ENCODE assay signal across 8 cellular contexts in the genomic region with DNA sequence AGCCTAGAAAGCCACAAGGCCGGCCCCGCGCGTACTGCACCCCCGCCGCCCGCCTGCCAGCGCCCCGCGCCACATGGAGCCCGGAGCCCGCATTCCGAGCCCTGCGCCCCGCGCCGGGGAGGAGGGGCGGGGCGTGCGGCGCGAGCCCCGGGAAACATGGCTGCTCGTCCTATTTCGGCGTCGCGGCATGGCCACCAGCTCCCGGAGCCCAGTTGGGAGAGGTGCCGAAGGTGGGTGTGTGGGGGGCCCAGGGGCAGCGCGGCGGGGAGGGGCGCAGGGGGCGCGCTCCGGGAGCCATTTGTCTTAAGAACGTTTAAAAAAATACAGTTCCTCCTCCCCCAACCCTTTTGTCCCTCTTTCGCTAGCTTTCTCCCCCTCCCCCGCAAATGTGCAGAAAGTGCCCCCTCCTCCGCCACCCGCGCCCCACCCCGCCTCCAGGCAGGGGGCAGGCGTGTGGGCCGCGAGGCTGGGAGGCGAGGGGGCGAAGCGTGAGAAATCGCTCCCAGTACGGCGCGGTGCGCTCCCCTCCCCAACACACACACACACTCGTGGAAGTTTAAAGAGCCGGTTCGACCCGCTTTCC. TPM values are rescaled to one million over a fixed set of nuclear protein-coding genes. Genes with fewer than 3 reads are reported as not detected.
A peak's percentile ranks its signal among the peaks of the same experiment; 100 is the strongest.
DNase-seq lines count a peak whose midpoint lies in the region; ATAC-seq and TF ChIP-seq lines count a peak whose summit lies in the region.

No MANE protein-coding gene starts in this region.

- CTCF ChIA-PET in CD4-positive, alpha-beta memory T cell (lab: Charles Lee; ENCODE audit: partially characterized antibody): interaction anchor here (1.4 to 3.3 kb wide), 2 partner anchors 10 to 36 kb away, joined by 3 to 13 read pairs; no protein-coding TSS in a partner anchor

- intact Hi-C loops in CD4-positive, alpha-beta memory T cell (cut with micrococcal nuclease): loop anchor here (5.0 kb wide), 1 partner anchor 59 kb away; no protein-coding TSS in a partner anchor
- intact Hi-C loops in esophagus muscularis mucosa (cut with DNase I): loop anchor here (5.0 kb wide), 3 partner anchors 36 to 634 kb away; partner anchors contain the start of gene RPLP1

- no peak for TF ChIP-seq EP300 in esophagus muscularis mucosa (IDR thresholded peaks at IDR 0.05)

- TF ChIP-seq POLR2A in esophagus muscularis mucosa (IDR thresholded peaks at IDR 0.05; ENCODE audit: low read depth): no peak

- H3K27ac Mint-ChIP-seq in CD4-positive, alpha-beta memory T cell: peak overlapping the region in 4 of 7 donors; percentile 66 to 98 (median 76)

- ATAC-seq in HG03159 (IDR thresholded peaks at IDR 0.05; ENCODE audit: unreplicated experiment): peak; percentile 21
- ATAC-seq in GM19467 (IDR thresholded peaks at IDR 0.05; ENCODE audit: unreplicated experiment): no peak

- H3K4me3 ChIP-seq in CD4-positive, alpha-beta memory T cell (ENCODE audit: low read length in 2 of 2): peak overlapping the region; percentile 42 to 77
- peak overlapping the region; percentile 77 for H3K4me3 ChIP-seq in OCI-LY1 (ENCODE audit: low read depth, low read length, poor library complexity, severe bottlenecking)
- peak overlapping the region; percentile 74 to 94 (median 82) for H3K4me3 ChIP-seq in esophagus muscularis mucosa

- peak overlapping the region; percentile 52 to 97 (median 76) for H3K4me3 Mint-ChIP-seq in CD4-positive, alpha-beta memory T cell

- H3K27me3 ChIP-seq in CD4-positive, alpha-beta memory T cell (ENCODE audit: insufficient read depth, low read length): no peaks in the 10 kb centered on the region
- H3K27me3 ChIP-seq in OCI-LY1 (ENCODE audit: insufficient read depth, low read length) (no peaks in the 10 kb centered on the region), esophagus muscularis mucosa (no peaks in the 10 kb centered on the region)

- no peaks in the 10 kb centered on the region for H4K20me1 ChIP-seq in OCI-LY1 (ENCODE audit: insufficient read depth, low read length)

- POLR2A ChIA-PET in CD4-positive, alpha-beta memory T cell (lab: Charles Lee; ENCODE audit: partially characterized antibody): interaction anchor here (0.7 to 6.4 kb wide), 12 partner anchors 10 to 635 kb away, joined by 3 to 92 read pairs (median 6); partner anchors contain the start of genes FEM1B and RPLP1

- peak overlapping the region; percentile 92 for H3K9ac ChIP-seq in OCI-LY1 (ENCODE audit: low read length)

- H3K79me2 ChIP-seq in OCI-LY1 (ENCODE audit: insufficient read depth, low read length): peaks cover 70% of the 10 kb centered on the region

- peak; percentile 68 to 77 (median 71) for DNase-seq in CD4-positive, alpha-beta memory T cell
- DNase-seq in activated T-cell treated with anti-CD3 and anti-CD28 coated beads, Interleukin-2, amount 50 U/mL, for 48 hours: peak; percentile 79 to 82
- DNase-seq in esophagus muscularis mucosa (ENCODE audit: extremely low spot score) (no peak), myocyte (ENCODE audit: low read depth) (peak; percentile 79)
- peak; percentile 58 to 85 (median 63) for DNase-seq in stimulated activated naive CD4-positive, alpha-beta T cell (lab: John Stamatoyannopoulos, UW)

- WGBS in esophagus muscularis mucosa: under 1% methylated on average over 42 of the region's 59 CpGs

- H3K36me3 ChIP-seq in CD4-positive, alpha-beta memory T cell (ENCODE audit: insufficient read depth, low read length): no peaks in the 10 kb centered on the region
- peaks cover 35% of the 10 kb centered on the region; the same call in 1 of the 2 replicates for H3K36me3 ChIP-seq in OCI-LY1 (ENCODE audit: insufficient read depth, low read length)
- no peaks in the 10 kb centered on the region for H3K36me3 ChIP-seq in esophagus muscularis mucosa

- no peak overlapping the region for H2AFZ ChIP-seq in OCI-LY1 (ENCODE audit: low read length)

- H3K27me3 Mint-ChIP-seq in CD4-positive, alpha-beta memory T cell: no peaks in the 10 kb centered on the region

- no peaks in the 10 kb centered on the region for H3K9me3 ChIP-seq in CD4-positive, alpha-beta memory T cell (ENCODE audit: control insufficient read depth in 1 of 2, low read length in 2 of 2)
- H3K9me3 ChIP-seq in OCI-LY1 (ENCODE audit: low read length): no peaks in the 10 kb centered on the region
- H3K9me3 ChIP-seq in esophagus muscularis mucosa: no peaks in the 10 kb centered on the region

- no peaks in the 10 kb centered on the region for H3K9me2 ChIP-seq in OCI-LY1 (ENCODE audit: low read depth, low read length)

- peak overlapping the region; percentile 91 for H3K27ac ChIP-seq in CD4-positive, alpha-beta memory T cell (ENCODE audit: low read depth, low read length)
- H3K27ac ChIP-seq in OCI-LY1 (ENCODE audit: low read depth, low read length, poor library complexity, severe bottlenecking): peak overlapping the region; percentile 83
- peak overlapping the region; percentile 94 to 98 (median 98) for H3K27ac ChIP-seq in esophagus muscularis mucosa (replicated peaks in 1 of 4)

- peak overlapping the region; percentile 74 for H3K4me2 ChIP-seq in OCI-LY1 (ENCODE audit: low read length)

- H3K4me1 ChIP-seq in CD4-positive, alpha-beta memory T cell (ENCODE audit: insufficient read depth, low read length): peaks cover 46% of the 10 kb centered on the region
- H3K4me1 ChIP-seq in OCI-LY1 (ENCODE audit: insufficient read depth, low read length, severe bottlenecking) (peaks cover 50% of the 10 kb centered on the region), esophagus muscularis mucosa (peaks cover 36 to 47% (median 41%) of the 10 kb centered on the region in 4 donors)

- peaks cover 35 to 57% (median 41%) of the 10 kb centered on the region in 4 donors for H3K4me1 Mint-ChIP-seq in CD4-positive, alpha-beta memory T cell

- peaks cover 0 to 25% of the 10 kb centered on the region in 2 donors for H3K36me3 Mint-ChIP-seq in CD4-positive, alpha-beta memory T cell

- peaks cover 0 to 2% (median 0%) of the 10 kb centered on the region in 8 donors for H3K9me3 Mint-ChIP-seq in CD4-positive, alpha-beta memory T cell

- no peaks in the 10 kb centered on the region for H3F3A ChIP-seq in OCI-LY1 (ENCODE audit: insufficient read depth, low read length)

- TF ChIP-seq CTCF in OCI-LY1 (IDR thresholded peaks at IDR 0.05; ENCODE audit: low read length): no peak
- peak in 1 of 3 experiments; percentile 29 for TF ChIP-seq CTCF in esophagus muscularis mucosa (IDR thresholded peaks at IDR 0.05)

RNA-seq across cellular contexts. Expression of gene ANP32A, which starts 2.5 kb away (rescaled TPM):
- 100 to 1,000 TPM; 134 TPM for total RNA-seq in CD4-positive, alpha-beta memory T cell
- polyA plus RNA-seq in CD4-positive, alpha-beta memory T cell: 10 to 100 TPM; 52.7 to 64.5 TPM
- total RNA-seq in esophagus muscularis mucosa (10 to 100 TPM; 35.3 to 64.1 (median 51.1) TPM), myocyte (44.4 and 55.4 TPM in 2 replicates)
- polyA plus RNA-seq in myocyte (2012): 89.7 TPM
